ENCODE assay signal across 8 cellular contexts in genomic region chr5:13976867-13977479, GRCh38. TPM values are rescaled to one million over a fixed set of nuclear protein-coding genes. Genes with fewer than 3 reads are reported as not detected.
DNase-seq lines count a peak whose midpoint lies in the region; ATAC-seq and TF ChIP-seq lines count a peak whose summit lies in the region.

No MANE protein-coding gene starts in this region.

- H3K4me1 Mint-ChIP-seq in stimulated activated effector memory CD8-positive, alpha-beta T cell treated with anti-CD3 and anti-CD28 coated beads, Interleukin-12 subunit alpha, Interleukin-12 subunit beta, amount 100 ng/mL, for 72 hours: no peaks in the 10 kb centered on the region

- H3K9me2 ChIP-seq in SK-N-SH: no peaks in the 10 kb centered on the region

- DNase-seq in DMS114 treated with DMSO at 0.1 percent for 48 hours (lab: John Stamatoyannopoulos, UW; ENCODE audit: unreplicated experiment) (peak; percentile 20), LNCaP clone FGC (ENCODE audit: low read depth) (peak; percentile 27), SK-N-SH (peak; percentile 36), right cardiac atrium (no peak), CD1c-positive myeloid dendritic cell (ENCODE audit: extremely low spot score) (no peak)
- no peak for DNase-seq in stimulated activated effector memory CD8-positive, alpha-beta T cell treated with anti-CD3 and anti-CD28 coated beads, Interleukin-12 subunit alpha, Interleukin-12 subunit beta, amount 100 ng/mL, for 72 hours (ENCODE audit: low spot score in 2 of 2)

- H3K27ac ChIP-seq in SK-N-SH (ENCODE audit: low read depth in 2 of 2, low read length in 1 of 2) (no peak overlapping the region), right cardiac atrium (ENCODE audit: low read length) (no peak overlapping the region)

- no peak overlapping the region for H3K9ac ChIP-seq in SK-N-SH

- ATAC-seq in right cardiac atrium: peak; percentile 50 to 52
- ATAC-seq in GM19463 (IDR thresholded peaks at IDR 0.05; ENCODE audit: unreplicated experiment): no peak
- no peak for ATAC-seq in HG03571 (IDR thresholded peaks at IDR 0.05; ENCODE audit: unreplicated experiment)
- ATAC-seq in stimulated activated effector memory CD8-positive, alpha-beta T cell treated with anti-CD3 and anti-CD28 coated beads, Interleukin-12 subunit alpha, Interleukin-12 subunit beta, amount 100 ng/mL, for 72 hours: no peak

- no peak overlapping the region for H3K27ac Mint-ChIP-seq in stimulated activated effector memory CD8-positive, alpha-beta T cell treated with anti-CD3 and anti-CD28 coated beads, Interleukin-12 subunit alpha, Interleukin-12 subunit beta, amount 100 ng/mL, for 72 hours

- H3K36me3 Mint-ChIP-seq in stimulated activated effector memory CD8-positive, alpha-beta T cell treated with anti-CD3 and anti-CD28 coated beads, Interleukin-12 subunit alpha, Interleukin-12 subunit beta, amount 100 ng/mL, for 72 hours: no peaks in the 10 kb centered on the region

- intact Hi-C loops in right cardiac atrium (cut with DNase I): no loop called here

- no peaks in the 10 kb centered on the region for H3K36me3 ChIP-seq in SK-N-SH (replicated peaks in 1 of 2; ENCODE audit: control insufficient read depth in 1 of 2, insufficient read depth in 2 of 2, low read length in 1 of 2)

- H3K4me3 Mint-ChIP-seq in stimulated activated effector memory CD8-positive, alpha-beta T cell treated with anti-CD3 and anti-CD28 coated beads, Interleukin-12 subunit alpha, Interleukin-12 subunit beta, amount 100 ng/mL, for 72 hours: no peak overlapping the region

- CTCF ChIA-PET in SK-N-SH (lab: Yijun Ruan, JAX): interaction anchor here (0.8 to 1.9 kb wide), 16 partner anchors 9 to 671 kb away, joined by 3 to 9 read pairs (median 3); no protein-coding TSS in a partner anchor

- no peak for TF ChIP-seq EP300 in SK-N-SH (IDR thresholded peaks at IDR 0.05; ENCODE audit: borderline replicate concordance in 1 of 2, low read depth in 1 of 2, low read length in 1 of 2)

- peaks cover 13% of the 10 kb centered on the region for H3K9me3 Mint-ChIP-seq in stimulated activated effector memory CD8-positive, alpha-beta T cell treated with anti-CD3 and anti-CD28 coated beads, Interleukin-12 subunit alpha, Interleukin-12 subunit beta, amount 100 ng/mL, for 72 hours

- no peak overlapping the region for H3K4me2 ChIP-seq in SK-N-SH

- 62% methylated on average over 8 of the region's 8 CpGs for WGBS in SK-N-SH (ENCODE audit: low lambda C conversion rate)
- WGBS in right cardiac atrium: 60% methylated on average over 8 of the region's 8 CpGs

- no peaks in the 10 kb centered on the region for H4K20me1 ChIP-seq in SK-N-SH (ENCODE audit: insufficient read depth)

- H3K27me3 ChIP-seq in SK-N-SH (ENCODE audit: insufficient read depth) (no peaks in the 10 kb centered on the region), right cardiac atrium (ENCODE audit: control insufficient read depth, insufficient read depth) (no peaks in the 10 kb centered on the region)

- H3K79me2 ChIP-seq in SK-N-SH (ENCODE audit: insufficient read depth): no peaks in the 10 kb centered on the region

- peak; percentile 71 for TF ChIP-seq RAD21 in SK-N-SH (IDR thresholded peaks at IDR 0.05; ENCODE audit: low read length)

- H3F3A ChIP-seq in SK-N-SH (replicated peaks; ENCODE audit: insufficient read depth): peaks cover 4% of the 10 kb centered on the region

- TF ChIP-seq CTCF in LNCaP clone FGC (IDR thresholded peaks at IDR 0.05; ENCODE audit: control insufficient read depth, extremely low read depth, insufficient read depth): peak; percentile 69
- TF ChIP-seq CTCF in SK-N-SH (IDR thresholded peaks at IDR 0.05): peak; percentile 74

- H2AFZ ChIP-seq in SK-N-SH (ENCODE audit: low read depth): no peak overlapping the region

- H3K4me3 ChIP-seq in LNCaP clone FGC (ENCODE audit: low read depth, low read length) (no peak overlapping the region), SK-N-SH (ENCODE audit: low read depth in 2 of 2, low read length in 1 of 2) (no peak overlapping the region; a peak in 1 of 4 replicates), right cardiac atrium (ENCODE audit: low read length) (no peak overlapping the region)

- POLR2A ChIA-PET in SK-N-SH (lab: Yijun Ruan, JAX): interaction anchor here (0.5 kb wide), 1 partner anchor 288 kb away, joined by 3 read pairs; no protein-coding TSS in a partner anchor

- no peaks in the 10 kb centered on the region for H3K9me3 ChIP-seq in SK-N-SH
- no peaks in the 10 kb centered on the region for H3K9me3 ChIP-seq in right cardiac atrium (ENCODE audit: control insufficient read depth, low read length)

- H3K4me1 ChIP-seq in SK-N-SH (ENCODE audit: control insufficient read depth in 1 of 2, insufficient read depth in 2 of 2, low read depth in 1 of 2, low read length in 1 of 2) (no peaks in the 10 kb centered on the region; a peak in 1 of 4 replicates), right cardiac atrium (ENCODE audit: control insufficient read depth, insufficient read depth, low read length) (no peaks in the 10 kb centered on the region)

TF ChIP-seq in SK-N-SH, 30 proteins besides CTCF, POLR2A, EP300 and RAD21:
- TF ChIP-seq RFX5 (IDR thresholded peaks at IDR 0.05; ENCODE audit: low read length): peak; percentile 77
- peak; percentile 44 for TF ChIP-seq SMC3 (IDR thresholded peaks at IDR 0.05; ENCODE audit: low read depth, low read length)
- TF ChIP-seq ZBTB33 (IDR thresholded peaks at IDR 0.05; ENCODE audit: borderline replicate concordance, low read depth): no peak

RNA-seq across cellular contexts. Expression of gene DNAH5, which starts 32.5 kb away (rescaled TPM):
- polyA plus RNA-seq in SK-N-SH (2012; rRNA removed): 0.74 and 1.0 TPM in 2 replicates
- polyA plus RNA-seq in SK-N-SH (2012; cell fraction: cytosol; rRNA removed): 1.1 and 1.2 TPM in 2 replicates
- 0.69 and 1.0 TPM in 2 replicates for polyA plus RNA-seq in SK-N-SH (2012; cell fraction: nucleus; rRNA removed)
- total RNA-seq in right cardiac atrium: under 1 TPM; 0.06 to 0.61 (median 0.19) TPM
- 0.02 TPM for polyA plus RNA-seq in right cardiac atrium

Comparison
In these comparisons a context has a peak if more than half of its experiments do, and no peak if none do; other contexts are left out.
1. DNase-seq: peak in DMS114 treated with DMSO at 0.1 percent for 48 hours (single experiment), LNCaP clone FGC (single experiment) and SK-N-SH (single experiment); none in right cardiac atrium (0 of 3), stimulated activated effector memory CD8-positive, alpha-beta T cell treated with anti-CD3 and anti-CD28 coated beads, Interleukin-12 subunit alpha, Interleukin-12 subunit beta, amount 100 ng/mL, for 72 hours (0 of 2) and CD1c-positive myeloid dendritic cell (single experiment).
2. ATAC-seq: peak in right cardiac atrium (2 of 2); none in GM19463 (single experiment), HG03571 (single experiment) and stimulated activated effector memory CD8-positive, alpha-beta T cell treated with anti-CD3 and anti-CD28 coated beads, Interleukin-12 subunit alpha, Interleukin-12 subunit beta, amount 100 ng/mL, for 72 hours (single experiment).